10 cellular contexts compared by ENCODE assay signal in the genomic region with DNA sequence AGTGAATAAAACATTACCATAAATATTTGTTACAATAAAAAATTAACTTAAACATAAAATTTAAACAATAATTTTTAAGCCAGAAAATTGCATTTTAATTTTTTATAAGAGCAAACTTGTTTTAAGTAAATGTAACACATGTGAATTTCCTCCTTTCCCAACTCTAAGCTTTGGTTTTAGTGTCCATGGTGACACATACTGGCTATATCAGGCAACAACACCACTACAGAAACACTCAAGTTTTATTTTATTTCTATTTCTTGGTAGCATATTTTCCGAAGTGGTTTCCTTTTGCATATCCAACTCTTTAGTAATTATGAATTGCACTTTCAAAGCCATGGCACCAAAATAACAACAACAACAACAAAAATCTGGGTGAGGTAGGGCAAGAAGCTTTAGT. TPM values are rescaled to one million over a fixed set of nuclear protein-coding genes. Genes with fewer than 3 reads are reported as not detected.
DNase-seq lines count a peak whose midpoint lies in the region; ATAC-seq, FAIRE-seq and TF ChIP-seq lines count a peak whose summit lies in the region.
"Had no signal": no experiment of that assay in that cellular context is flagged by ENCODE, and none has a peak within 500 bp of the region (broad histone marks: within the 10 kb centered on the region; RNA-seq: fewer than 3 reads in every experiment).

No MANE protein-coding gene starts in this region.

- H3K36me3 ChIP-seq in osteoblast (ENCODE audit: insufficient read depth, low read length), result no peaks in the 10 kb centered on the region
- no peaks in the 10 kb centered on the region for H3K36me3 ChIP-seq in upper lobe of left lung

- TF ChIP-seq EP300 in upper lobe of left lung (IDR thresholded peaks at IDR 0.05), result no peak

- no peak overlapping the region for H3K27ac ChIP-seq in osteoblast (ENCODE audit: low read depth, low read length)
- no peak overlapping the region for H3K27ac ChIP-seq in upper lobe of left lung

- H3K9me3 ChIP-seq in osteoblast (ENCODE audit: low read depth, low read length) (no peaks in the 10 kb centered on the region), upper lobe of left lung (no peaks in the 10 kb centered on the region)

- TF ChIP-seq CTCF in chondrocyte (IDR thresholded peaks at IDR 0.05) (peak; percentile 77), osteoblast (IDR thresholded peaks at IDR 0.05; ENCODE audit: extremely low read depth, low read depth, low read length) (no peak), upper lobe of left lung (IDR thresholded peaks at IDR 0.05) (no peak)

- DNase-seq in NCI-H510A treated with DMSO at 0.1 percent for 48 hours (lab: John Stamatoyannopoulos, UW) (peak; percentile 6), NCI-H510A (lab: John Stamatoyannopoulos, UW) (no peak), NCI-H526 treated with DMSO at 0.1 percent for 48 hours (lab: John Stamatoyannopoulos, UW) (peak; percentile 11), chondrocyte (ENCODE audit: low spot score) (no peak), osteoblast (ENCODE audit: insufficient read length, low spot score, missing footprints) (peak; percentile 51), H54 (ENCODE audit: insufficient read length, low spot score) (no peak), upper lobe of left lung (no peak)
- DNase-seq: right cardiac atrium had no signal

- no peak for FAIRE-seq in H54 (lab: Jason Lieb, UNC)
- FAIRE-seq: bronchial epithelial cell had no signal

- H3K27me3 Mint-ChIP-seq in chondrocyte (ENCODE audit: low read depth), result peaks cover 57% of the 10 kb centered on the region

- H3K9me3 Mint-ChIP-seq in chondrocyte (ENCODE audit: low read depth), result peaks cover 26% of the 10 kb centered on the region

- H3K27ac Mint-ChIP-seq in chondrocyte (ENCODE audit: unreplicated experiment), result no peak overlapping the region

- peaks cover 21% of the 10 kb centered on the region for H3K27me3 ChIP-seq in osteoblast (ENCODE audit: insufficient read depth, low read length)
- H3K27me3 ChIP-seq in upper lobe of left lung, result peaks cover 0 to 19% (median 10%) of the 10 kb centered on the region in 4 donors

- no peak for ATAC-seq in upper lobe of left lung (ENCODE audit: low FRiP score in 2 of 2)
- ATAC-seq in GM18520 (IDR thresholded peaks at IDR 0.05; ENCODE audit: unreplicated experiment), result no peak
- ATAC-seq: right cardiac atrium had no signal

- H3K4me3 Mint-ChIP-seq in chondrocyte (ENCODE audit: unreplicated experiment), result no peak overlapping the region

- H3K79me2 ChIP-seq in osteoblast (ENCODE audit: insufficient read depth, low read length), result no peaks in the 10 kb centered on the region

- H2AFZ ChIP-seq in osteoblast (ENCODE audit: low read length), result no peak overlapping the region

- peaks cover 20% of the 10 kb centered on the region for H3K4me1 Mint-ChIP-seq in chondrocyte (ENCODE audit: low read depth)

- H3K36me3 Mint-ChIP-seq in chondrocyte (ENCODE audit: low read depth), result peaks cover 1% of the 10 kb centered on the region

- H3K4me1 ChIP-seq in osteoblast (ENCODE audit: insufficient read depth, low read length) (peaks cover 3% of the 10 kb centered on the region), upper lobe of left lung (peaks cover 22 to 26% (median 24%) of the 10 kb centered on the region in 4 donors)

- no peak overlapping the region for H3K4me3 ChIP-seq in osteoblast (ENCODE audit: insufficient read depth, low read length)
- H3K4me3 ChIP-seq in upper lobe of left lung, result no peak overlapping the region

- 28 to 29% methylated on average over 1 of the region's 1 CpG for WGBS in upper lobe of left lung, 2 donors

- no peak overlapping the region for H3K4me2 ChIP-seq in osteoblast (ENCODE audit: insufficient read depth, low read length)

- H4K20me1 ChIP-seq in osteoblast (ENCODE audit: insufficient read depth, low read length), result no peaks in the 10 kb centered on the region

- no peak for TF ChIP-seq POLR2A in H54 (IDR thresholded peaks at IDR 0.05; ENCODE audit: low read depth, low read length)
- TF ChIP-seq POLR2A in upper lobe of left lung (IDR thresholded peaks at IDR 0.05), result no peak

RNA-seq across cellular contexts. Expression of gene NELL2, which starts 2.2 kb away (rescaled TPM):
- total RNA-seq in chondrocyte (not detected in 3 replicates), osteoblast (not detected in 2 replicates), upper lobe of left lung (10 to 100 TPM in 2 of 6 donors, 1 to 10 TPM in 4; 1.1 to 19.3 (median 4.2) TPM)
- total RNA-seq: bronchial epithelial cell had no signal

Comparison
In these comparisons a context has a peak if more than half of its experiments do, and no peak if none do; other contexts are left out.
1. DNase-seq: peak in NCI-H510A treated with DMSO at 0.1 percent for 48 hours (single experiment), NCI-H526 treated with DMSO at 0.1 percent for 48 hours (single experiment) and osteoblast (single experiment); none in NCI-H510A (single experiment), chondrocyte (single experiment), H54 (single experiment) and upper lobe of left lung (0 of 2).